1 cellular context compared by ENCODE assay signal in genomic region chr17:67047382-67047781, GRCh38.
TF ChIP-seq lines count a peak whose summit lies in the region.

No MANE protein-coding gene starts in this region.

TF ChIP-seq in HepG2, 621 proteins besides CTCF, POLR2A, EP300 and RAD21:
- TF ChIP-seq BCL6 (CRISPR knock-in tag; IDR thresholded peaks at IDR 0.05) (0 out of 2 replicates have a peak, but pooled peaks have one; percentile 18), MED13 (CRISPR knock-in tag; IDR thresholded peaks at IDR 0.05) (no peak), THYN1 (CRISPR knock-in tag; IDR thresholded peaks at IDR 0.05; ENCODE audit: borderline replicate concordance, low read depth) (no peak), ZNF446 (CRISPR knock-in tag; IDR thresholded peaks at IDR 0.05) (no peak), HNF4A (CRISPR knock-in tag; IDR thresholded peaks at IDR 0.05) (0 out of 2 replicates have a peak, but pooled peaks have one; percentile 6), ZNF598 (CRISPR knock-in tag; IDR thresholded peaks at IDR 0.05; ENCODE audit: borderline replicate concordance) (no peak), HMG20A (CRISPR knock-in tag; IDR thresholded peaks at IDR 0.05; ENCODE audit: borderline replicate concordance) (no peak), ZNF740 (CRISPR knock-in tag; IDR thresholded peaks at IDR 0.05) (no peak), ZNF614 (CRISPR knock-in tag; IDR thresholded peaks at IDR 0.05; ENCODE audit: borderline replicate concordance) (no peak), TBX2 (CRISPR knock-in tag; IDR thresholded peaks at IDR 0.05; ENCODE audit: borderline replicate concordance) (no peak)
TF ChIP-seq in HepG2: peak in this region for 2.
